Comparison of ENCODE assay signal across 15 cellular contexts in the genomic region with DNA sequence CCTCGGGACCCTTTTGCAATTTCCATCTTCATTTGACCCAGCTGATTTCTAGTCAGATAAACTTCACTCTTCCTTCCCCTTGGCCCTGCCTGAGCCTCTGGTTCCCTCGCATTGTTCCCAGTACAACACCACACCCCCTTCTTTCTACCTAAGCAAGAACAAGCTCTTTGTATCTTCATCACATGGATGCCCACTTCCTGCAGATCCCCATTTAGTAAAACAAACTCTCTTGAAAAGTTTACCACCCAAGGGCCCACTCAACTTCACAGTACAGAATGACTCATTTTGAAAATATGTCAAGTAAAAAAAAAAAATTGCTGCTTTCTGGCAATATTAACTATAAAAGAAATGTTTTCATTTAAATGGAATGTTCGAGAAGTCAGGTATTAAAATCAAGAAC. TPM values are rescaled to one million over a fixed set of nuclear protein-coding genes. Genes with fewer than 3 reads are reported as not detected.
DNase-seq lines count a peak whose midpoint lies in the region; ATAC-seq, FAIRE-seq and TF ChIP-seq lines count a peak whose summit lies in the region.
"Had no signal": no experiment of that assay in that cellular context is flagged by ENCODE, and none has a peak within 500 bp of the region (broad histone marks: within the 10 kb centered on the region; RNA-seq: fewer than 3 reads in every experiment).

No MANE protein-coding gene starts in this region.

- H3K36me3 ChIP-seq in endothelial cell of umbilical vein (ENCODE audit: control insufficient read depth in 2 of 2, extremely low read depth in 1 of 2, insufficient read depth in 2 of 2, low read length in 2 of 2) (no peaks in the 10 kb centered on the region), neuronal stem cell (replicated peaks in 1 of 2; ENCODE audit: control insufficient read depth in 2 of 2, insufficient read depth in 2 of 2, low read length in 2 of 2) (peaks cover 0 to 6% of the 10 kb centered on the region in 2 donors), left ventricle myocardium inferior (no peaks in the 10 kb centered on the region), PC-9 (ENCODE audit: low read depth) (no peaks in the 10 kb centered on the region)

- H3K27ac ChIP-seq in endothelial cell of umbilical vein (ENCODE audit: insufficient read depth, low read depth, low read length), result no peak overlapping the region
- no peak overlapping the region for H3K27ac ChIP-seq in neuronal stem cell (replicated peaks; ENCODE audit: low read length)
- no peak overlapping the region for H3K27ac ChIP-seq in left ventricle myocardium inferior (replicated peaks)
- H3K27ac ChIP-seq in PC-9, result no peak overlapping the region
- H3K27ac ChIP-seq: HL-60 had no signal

- no peak for TF ChIP-seq POLR2A in endothelial cell of umbilical vein (IDR thresholded peaks at IDR 0.05; ENCODE audit: low read depth, low read length)

- H2AFZ ChIP-seq in endothelial cell of umbilical vein (ENCODE audit: low read depth, low read length) (no peak overlapping the region), neuronal stem cell (ENCODE audit: low read length) (peak overlapping the region; percentile 7), PC-9 (no peak overlapping the region)

- POLR2A ChIA-PET in endothelial cell of umbilical vein (lab: Charles Lee), result no interaction called here
- POLR2A ChIA-PET in PC-9 (lab: Charles Lee; ENCODE audit: unreplicated experiment), result no interaction called here

- H3K9ac ChIP-seq in endothelial cell of umbilical vein (replicated peaks; ENCODE audit: extremely low read depth, insufficient read depth, low read length) (no peak overlapping the region), neuronal stem cell (ENCODE audit: low read depth, low read length, poor library complexity) (no peak overlapping the region)

- H3K9me3 ChIP-seq in endothelial cell of umbilical vein (replicated peaks; ENCODE audit: control insufficient read depth, insufficient read depth, low read length) (no peaks in the 10 kb centered on the region), neuronal stem cell (replicated peaks in 1 of 2; ENCODE audit: control insufficient read depth in 2 of 2, insufficient read depth in 1 of 2, low read depth in 1 of 2, low read length in 2 of 2) (no peaks in the 10 kb centered on the region), left ventricle myocardium inferior (replicated peaks) (no peaks in the 10 kb centered on the region), PC-9 (ENCODE audit: insufficient read depth, low read depth) (no peaks in the 10 kb centered on the region)

- CTCF ChIA-PET in endothelial cell of umbilical vein (lab: Charles Lee) (interaction anchor here (2.7 to 6.5 kb wide), 2 partner anchors 10 to 13 kb away, joined by 27 to 40 read pairs; no protein-coding TSS in a partner anchor), PC-9 (lab: Charles Lee) (no interaction called here)

- no peak overlapping the region for H2BK15ac ChIP-seq in neuronal stem cell (ENCODE audit: low read length)

- H4K20me1 ChIP-seq in endothelial cell of umbilical vein (replicated peaks; ENCODE audit: control insufficient read depth, extremely low read depth, insufficient read depth, low read length) (no peaks in the 10 kb centered on the region), PC-9 (ENCODE audit: insufficient read depth) (no peaks in the 10 kb centered on the region; the same call in 1 of the 2 replicates)

- H4K91ac ChIP-seq in neuronal stem cell (ENCODE audit: low read depth, low read length, poor library complexity), result no peak overlapping the region

- no peak overlapping the region for H2BK120ac ChIP-seq in neuronal stem cell (ENCODE audit: low read depth, low read length)

- no peak for FAIRE-seq in endothelial cell of umbilical vein (lab: Jason Lieb, UNC)
- FAIRE-seq: H1 had no signal

- H2BK5ac ChIP-seq in neuronal stem cell (ENCODE audit: low read length), result no peak overlapping the region

- no CpG with 5 or more reads among the region's 3 CpGs for WGBS in neuronal stem cell (ENCODE audit: extremely low coverage in 2 of 2, insufficient read length in 2 of 2, insufficient replicate concordance in 1 of 2), 2 donors

- intact Hi-C loops in endothelial cell of umbilical vein (cut with micrococcal nuclease), result loop anchor here (10.0 kb wide), 1 partner anchor 171 kb away; a partner anchor contains a TSS
- intact Hi-C loops in left ventricle myocardium inferior (cut with micrococcal nuclease), result no loop called here
- intact Hi-C loops in PC-9 (cut with micrococcal nuclease; ENCODE audit: unreplicated experiment), result no loop called here

- dilution Hi-C loops in endothelial cell of umbilical vein (cut with MboI; ENCODE audit: extremely low pct_ligation_motif_present, low sequenced_read_pairs), result no loop called here

- H3F3A ChIP-seq in PC-9 (ENCODE audit: insufficient read depth, low read depth), result no peaks in the 10 kb centered on the region

- ATAC-seq in GM18502 (IDR thresholded peaks at IDR 0.05; ENCODE audit: poor library complexity, unreplicated experiment), result peak; percentile 45

- TF ChIP-seq CTCF in endothelial cell of umbilical vein (IDR thresholded peaks at IDR 0.05; ENCODE audit: extremely low read depth in 1 of 2, insufficient read depth in 1 of 2, low read depth in 1 of 2, low read length in 2 of 2), result no peak
- no peak for TF ChIP-seq CTCF in left ventricle myocardium inferior (IDR thresholded peaks at IDR 0.05; ENCODE audit: borderline replicate concordance)
- no peak for TF ChIP-seq CTCF in PC-9 (conservative IDR thresholded peaks at IDR 0.05)

- H2BK12ac ChIP-seq in neuronal stem cell (ENCODE audit: low read length), result no peak overlapping the region

- H4K8ac ChIP-seq in neuronal stem cell (ENCODE audit: low read depth, low read length), result no peak overlapping the region

- no peak overlapping the region for H2AK5ac ChIP-seq in neuronal stem cell (ENCODE audit: low read depth, low read length)

- H3K4me1 ChIP-seq in endothelial cell of umbilical vein (ENCODE audit: control insufficient read depth, extremely low read depth, insufficient read depth, low read length), result peaks cover 16% of the 10 kb centered on the region
- peaks cover 6 to 20% of the 10 kb centered on the region in 2 donors for H3K4me1 ChIP-seq in neuronal stem cell (ENCODE audit: control insufficient read depth in 2 of 2, insufficient read depth in 1 of 2, low read depth in 1 of 2, low read length in 2 of 2)
- no peaks in the 10 kb centered on the region for H3K4me1 ChIP-seq in left ventricle myocardium inferior
- H3K4me1 ChIP-seq in PC-9 (replicated peaks; ENCODE audit: insufficient read depth), result no peaks in the 10 kb centered on the region

- no peak overlapping the region for H3K23ac ChIP-seq in neuronal stem cell (ENCODE audit: low read depth, low read length, poor library complexity)

- DNase-seq in HS-5 (ENCODE audit: low read depth), result peak; percentile 45
- no peak for DNase-seq in endothelial cell of umbilical vein (ENCODE audit: low read depth, low spot score)
- no peak for DNase-seq in neuronal stem cell (ENCODE audit: low spot score)
- DNase-seq in NCI-H748 (lab: John Stamatoyannopoulos, UW; ENCODE audit: unreplicated experiment), result no peak
- DNase-seq in NCI-H82 treated with DMSO at 0.1 percent for 48 hours (lab: John Stamatoyannopoulos, UW; ENCODE audit: unreplicated experiment), result no peak
- DNase-seq in left ventricle myocardium inferior, result no peak
- no peak for DNase-seq in PC-9
- DNase-seq: Calu3; cortex of kidney; nephron progenitor cell; stimulated activated CD4-positive, alpha-beta T cell treated with anti-CD3 and anti-CD28 coated beads, Interleukin-4, amount 100 ng/mL, for 1 hour; T-helper 9 cell had no signal

- H3K4me3 ChIP-seq in endothelial cell of umbilical vein (replicated peaks in 1 of 3; ENCODE audit: insufficient read depth in 1 of 3, low read depth in 1 of 3, low read length in 3 of 3), result no peak overlapping the region
- H3K4me3 ChIP-seq in neuronal stem cell (ENCODE audit: low read length in 2 of 2), result no peak overlapping the region
- H3K4me3 ChIP-seq in left ventricle myocardium inferior, result no peak overlapping the region
- no peak overlapping the region for H3K4me3 ChIP-seq in PC-9

- no TSS peak for BruUV-seq in endothelial cell of umbilical vein (replicated peaks; lab: Mats Ljungman, UMichigan)
- no TSS peak for BruUV-seq in PC-9 (replicated peaks; lab: Mats Ljungman, UMichigan)

- H3K4me2 ChIP-seq in endothelial cell of umbilical vein (ENCODE audit: insufficient read depth, low read length) (no peak overlapping the region), neuronal stem cell (ENCODE audit: insufficient read depth, low read length, poor library complexity, severe bottlenecking) (no peak overlapping the region), PC-9 (no peak overlapping the region)

- no peak overlapping the region for H3K4ac ChIP-seq in neuronal stem cell (ENCODE audit: low read length)

- H3K79me2 ChIP-seq in endothelial cell of umbilical vein (ENCODE audit: control insufficient read depth, insufficient read depth, low read length), result no peaks in the 10 kb centered on the region
- H3K79me2 ChIP-seq in PC-9 (ENCODE audit: low read depth), result no peaks in the 10 kb centered on the region

- H3K18ac ChIP-seq in neuronal stem cell (ENCODE audit: low read length), result no peak overlapping the region

- H3K27me3 ChIP-seq in endothelial cell of umbilical vein (ENCODE audit: control insufficient read depth in 2 of 2, insufficient read depth in 2 of 2, low read length in 2 of 2), result peaks cover 0 to 4% of the 10 kb centered on the region in 2 experiments
- no peaks in the 10 kb centered on the region for H3K27me3 ChIP-seq in neuronal stem cell (ENCODE audit: control insufficient read depth in 3 of 3, insufficient read depth in 3 of 3, low read depth in 1 of 3, low read length in 3 of 3)
- H3K27me3 ChIP-seq in left ventricle myocardium inferior (ENCODE audit: low read depth), result peaks cover 61% of the 10 kb centered on the region
- no peaks in the 10 kb centered on the region for H3K27me3 ChIP-seq in PC-9 (ENCODE audit: insufficient read depth, low read depth)

- H3K9me2 ChIP-seq in PC-9 (ENCODE audit: insufficient read depth), result no peaks in the 10 kb centered on the region

- H3K79me1 ChIP-seq in neuronal stem cell (ENCODE audit: low read depth, low read length), result no peaks in the 10 kb centered on the region

- no peaks in the 10 kb centered on the region for H3K9me1 ChIP-seq in endothelial cell of umbilical vein (replicated peaks; ENCODE audit: control insufficient read depth, extremely low read depth, insufficient read depth, low read length)

- H3K14ac ChIP-seq in neuronal stem cell (ENCODE audit: low read length), result no peak overlapping the region

RNA-seq across cellular contexts. Expression of a gene that starts 5.2 kb away (rescaled TPM):
- 3.6 and 8.4 TPM in 2 replicates for total RNA-seq in endothelial cell of umbilical vein
- polyA plus RNA-seq in endothelial cell of umbilical vein, result 2.8 and 3.4 TPM in 2 replicates
- 2.8 and 3.6 TPM in 2 replicates for polyA plus RNA-seq in endothelial cell of umbilical vein (2011; cell fraction: cytosol; rRNA removed)
- polyA plus RNA-seq in endothelial cell of umbilical vein (2011; cell fraction: nucleus; rRNA removed), result 3.3 and 3.6 TPM in 2 replicates
- polyA plus RNA-seq in endothelial cell of umbilical vein (2012), result 2.1 and 2.7 TPM in 2 replicates
- polyA minus RNA-seq in endothelial cell of umbilical vein, result 1.3 and 5.7 TPM in 2 replicates
- not detected for polyA minus RNA-seq in endothelial cell of umbilical vein (2011; cell fraction: cytosol; rRNA and poly(A)+ RNA removed)
- polyA minus RNA-seq in endothelial cell of umbilical vein (2011; cell fraction: nucleus; rRNA and poly(A)+ RNA removed), result 0.58 and 1.3 TPM in 2 replicates
- polyA plus RNA-seq in neuronal stem cell (2013, experiment 1 of 2), result 20.7 TPM
- 20.8 TPM for polyA plus RNA-seq in neuronal stem cell (2013, experiment 2 of 2)
- 0.49 TPM for total RNA-seq in left ventricle myocardium inferior
- total RNA-seq in PC-9 (2021), result 3.3 and 4.2 TPM in 2 replicates

RNA-seq across cellular contexts. Expression of a gene that starts 49.7 kb away (rescaled TPM):
- total RNA-seq in endothelial cell of umbilical vein, result 7.5 and 9.1 TPM in 2 replicates
- polyA plus RNA-seq in endothelial cell of umbilical vein, result 3.2 and 4.0 TPM in 2 replicates
- 5.8 and 6.1 TPM in 2 replicates for polyA plus RNA-seq in endothelial cell of umbilical vein (2011; cell fraction: cytosol; rRNA removed)
- polyA plus RNA-seq in endothelial cell of umbilical vein (2011; cell fraction: nucleus; rRNA removed), result 5.6 and 7.4 TPM in 2 replicates
- polyA plus RNA-seq in endothelial cell of umbilical vein (2012), result 6.6 and 9.7 TPM in 2 replicates
- 2.9 and 4.2 TPM in 2 replicates for polyA minus RNA-seq in endothelial cell of umbilical vein
- 6.5 TPM for polyA minus RNA-seq in endothelial cell of umbilical vein (2011; cell fraction: cytosol; rRNA and poly(A)+ RNA removed)
- 0.43 and 1.3 TPM in 2 replicates for polyA minus RNA-seq in endothelial cell of umbilical vein (2011; cell fraction: nucleus; rRNA and poly(A)+ RNA removed)
- polyA plus RNA-seq in neuronal stem cell (2013, experiment 1 of 2), result 11.6 TPM
- 11.0 TPM for polyA plus RNA-seq in neuronal stem cell (2013, experiment 2 of 2)
- total RNA-seq in left ventricle myocardium inferior, result 36.2 TPM
- 10.9 and 14.4 TPM in 2 replicates for total RNA-seq in PC-9 (2021)
